Comparison of ENCODE assay signal across 2 cellular contexts in genomic region chr1:41280189-41281032, GRCh38.
TF ChIP-seq lines count a peak whose summit lies in the region.

No MANE protein-coding gene starts in this region.

TF ChIP-seq in HEK293, 187 proteins besides CTCF, POLR2A, EP300 and RAD21 (continued from another document):
- TF ChIP-seq MZF1 (tag by site-specific recombination; IDR thresholded peaks at IDR 0.05; ENCODE audit: borderline replicate concordance) (no peak), ZNF670 (tag by site-specific recombination; IDR thresholded peaks at IDR 0.05; ENCODE audit: low read depth) (no peak), ZBTB11 (tag by site-specific recombination; conservative IDR thresholded peaks at IDR 0.05; ENCODE audit: low read depth) (no peak), ZNF426 (tag by site-specific recombination; IDR thresholded peaks at IDR 0.05) (no peak)

TF ChIP-seq in SK-N-SH treated with all-trans-retinoic acid at 6 μM for 48 hours, 23 proteins besides CTCF, POLR2A, EP300 and RAD21 (continued from another document):
- TF ChIP-seq CSRNP3 (CRISPR knock-in tag; IDR thresholded peaks at IDR 0.05) (no peak), ZC3H10 (CRISPR knock-in tag; IDR thresholded peaks at IDR 0.05) (no peak)
